In the genomic region with DNA sequence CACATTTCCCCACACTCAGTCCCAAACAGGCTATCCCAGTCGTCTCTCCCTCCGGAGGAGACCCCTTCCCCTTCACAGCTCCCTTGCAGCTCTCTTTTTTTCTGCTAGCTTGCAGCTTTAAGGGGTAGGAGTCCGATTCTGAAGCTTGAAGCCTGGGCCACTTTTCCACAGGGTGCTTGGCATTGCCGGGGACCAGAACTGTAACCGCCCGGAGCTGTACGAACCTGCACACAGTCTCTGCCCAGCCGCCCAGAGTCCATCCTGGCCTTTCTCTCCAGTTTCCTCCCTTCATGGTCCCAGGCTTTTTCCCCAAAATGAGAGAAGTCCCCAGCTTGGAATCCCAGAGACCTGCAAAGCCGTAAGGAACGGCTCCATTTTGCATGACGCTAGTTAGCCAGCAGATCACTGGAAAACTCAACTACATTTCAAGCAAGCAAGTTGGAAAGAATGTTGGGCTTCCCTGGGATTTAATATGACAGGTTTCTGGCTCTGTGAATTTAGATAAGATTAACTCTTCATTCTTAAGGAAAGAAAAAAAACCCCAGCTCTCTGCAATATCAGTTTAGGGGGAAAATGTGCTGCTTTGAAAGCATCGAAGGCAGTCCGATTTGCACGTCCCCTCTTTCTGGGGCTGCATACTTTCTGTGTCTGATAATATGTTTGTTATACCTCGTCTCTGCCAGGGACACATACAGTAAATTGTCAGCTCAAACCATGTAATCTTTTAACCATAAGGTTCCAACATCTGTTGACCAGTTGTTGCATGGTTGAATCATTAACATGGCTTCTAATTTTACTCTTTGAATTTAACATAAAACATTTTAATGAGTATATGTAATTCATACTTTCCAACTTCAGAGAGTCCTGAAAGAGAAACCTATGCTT, we compare ENCODE assay signal across 13 cellular contexts.
A peak's percentile ranks its signal among the peaks of the same experiment; 100 is the strongest.
DNase-seq lines count a peak whose midpoint lies in the region; ATAC-seq and TF ChIP-seq lines count a peak whose summit lies in the region.
"Had no signal": no experiment of that assay in that cellular context is flagged by ENCODE, and none has a peak within 500 bp of the region (broad histone marks: within the 10 kb centered on the region; RNA-seq: fewer than 3 reads in every experiment).

No MANE protein-coding gene starts in this region.

- H3K9ac ChIP-seq in OCI-LY3 (ENCODE audit: low read length) (no peak overlapping the region), mesenchymal stem cell (ENCODE audit: low read length) (peak overlapping the region; percentile 97)
- H3K9ac ChIP-seq: parathyroid adenoma had no signal

- H3K79me2 ChIP-seq in OCI-LY3 (ENCODE audit: low read length) = no peaks in the 10 kb centered on the region
- H3K79me2 ChIP-seq: parathyroid adenoma had no signal

- H3K4me2 ChIP-seq in OCI-LY3 (ENCODE audit: low read length) (peak overlapping the region; percentile 44), mesenchymal stem cell (ENCODE audit: low read length, poor library complexity, severe bottlenecking) (no peak overlapping the region)

- H3K4me3 ChIP-seq in OCI-LY3 (ENCODE audit: low read length) (no peak overlapping the region), esophagus (ENCODE audit: low read depth in 1 of 2, low read length in 2 of 2) (no peak overlapping the region), mesenchymal stem cell (ENCODE audit: insufficient read depth in 1 of 2, low read depth in 1 of 2, low read length in 2 of 2) (peak overlapping the region in 1 of 2 experiments; percentile 70), tibial artery (peak overlapping the region; percentile 41), H7 (ENCODE audit: insufficient read depth, low read depth, low read length) (no peak overlapping the region)

- no peak for ATAC-seq in HG02759 (IDR thresholded peaks at IDR 0.05; ENCODE audit: unreplicated experiment)

- H2BK120ac ChIP-seq in mesenchymal stem cell (ENCODE audit: low read depth, low read length) = peak overlapping the region; percentile 4

- whole genome bisulfite sequencing in esophagus, 2 donors = 46 to 52% methylated on average over 15 of the region's 15 CpGs
- 92% methylated on average over 14 of the region's 15 CpGs for WGBS in mesenchymal stem cell

- no peak overlapping the region for H2AK5ac ChIP-seq in mesenchymal stem cell (ENCODE audit: low read length, severe bottlenecking)

- no peak for TF ChIP-seq CTCF in OCI-LY3 (IDR thresholded peaks at IDR 0.05; ENCODE audit: low read depth, low read length)
- TF ChIP-seq CTCF in tibial artery (IDR thresholded peaks at IDR 0.05) = no peak

- H3K27ac ChIP-seq in OCI-LY3 (ENCODE audit: low read length) (no peak overlapping the region), esophagus (ENCODE audit: low read depth in 2 of 2, low read length in 1 of 2) (peak overlapping the region; percentile 47 to 70), mesenchymal stem cell (ENCODE audit: low read length, poor library complexity, severe bottlenecking) (peak overlapping the region; percentile 53), tibial artery (peak overlapping the region; percentile 78 to 84)
- H3K27ac ChIP-seq: epithelial cell of prostate, parathyroid adenoma had no signal

- H3K79me1 ChIP-seq in mesenchymal stem cell (replicated peaks; ENCODE audit: low read length, poor library complexity, severe bottlenecking) = no peaks in the 10 kb centered on the region

- DNase-seq in mesenchymal stem cell (peak; percentile 26), tibial artery (peak in 1 of 2 donors; percentile 50), activated gamma-delta T cell (lab: John Stamatoyannopoulos, UW) (no peak), H7 (no peak)
- no peak for DNase-seq in stimulated activated naive CD4-positive, alpha-beta T cell (lab: John Stamatoyannopoulos, UW)
- DNase-seq: activated CD8-positive, alpha-beta memory T cell treated with anti-CD3 and anti-CD28 coated beads, Interleukin-2, amount 50 U/mL, for 4 hours; DMS53; NCI-H2107 had no signal

- H3K4me1 ChIP-seq in OCI-LY3 (ENCODE audit: low read length) (peaks cover 11% of the 10 kb centered on the region), esophagus (ENCODE audit: control insufficient read depth in 2 of 2, insufficient read depth in 2 of 2, low read length in 1 of 2) (peaks cover 4 to 14% of the 10 kb centered on the region in 2 donors), mesenchymal stem cell (ENCODE audit: control insufficient read depth, insufficient read depth, low read depth, low read length) (peaks cover 23% of the 10 kb centered on the region), tibial artery (peaks cover 0 to 48% (median 17%) of the 10 kb centered on the region in 4 donors)

- H3K9me3 ChIP-seq in OCI-LY3 (ENCODE audit: insufficient read depth, low read length) = no peaks in the 10 kb centered on the region
- H3K9me3 ChIP-seq in esophagus (ENCODE audit: control insufficient read depth in 2 of 2, insufficient read depth in 1 of 2, low read depth in 1 of 2, low read length in 1 of 2) = no peaks in the 10 kb centered on the region
- no peaks in the 10 kb centered on the region for H3K9me3 ChIP-seq in mesenchymal stem cell (ENCODE audit: control insufficient read depth, low read length)
- H3K9me3 ChIP-seq in tibial artery = no peaks in the 10 kb centered on the region

- no peak overlapping the region for H2BK12ac ChIP-seq in mesenchymal stem cell (ENCODE audit: low read length in 2 of 2)

- no peak overlapping the region for H3K23ac ChIP-seq in mesenchymal stem cell (ENCODE audit: low read length in 2 of 2)

- H2AFZ ChIP-seq in OCI-LY3 (ENCODE audit: low read depth, low read length) (no peak overlapping the region), mesenchymal stem cell (ENCODE audit: low read depth, low read length) (no peak overlapping the region)
- H2AFZ ChIP-seq: parathyroid adenoma had no signal

- H4K91ac ChIP-seq in mesenchymal stem cell (ENCODE audit: low read length) = no peak overlapping the region

- H2BK5ac ChIP-seq in mesenchymal stem cell (ENCODE audit: low read depth, low read length, poor library complexity, severe bottlenecking) = no peak overlapping the region

- intact Hi-C loops in tibial artery (cut with DNase I; ENCODE audit: low total_unique reads) = no loop called here

- H4K8ac ChIP-seq in mesenchymal stem cell (ENCODE audit: low read length) = no peak overlapping the region

- H3K4ac ChIP-seq in mesenchymal stem cell (ENCODE audit: low read depth in 1 of 2, low read length in 2 of 2) = no peak overlapping the region

- H2BK15ac ChIP-seq in mesenchymal stem cell (ENCODE audit: low read depth, poor library complexity, severe bottlenecking) = no peak overlapping the region

- no peak overlapping the region for H3K18ac ChIP-seq in mesenchymal stem cell (ENCODE audit: low read depth in 1 of 2, low read length in 2 of 2)

- H4K20me1 ChIP-seq in OCI-LY3 (ENCODE audit: insufficient read depth, low read length) = no peaks in the 10 kb centered on the region

- no peaks in the 10 kb centered on the region for H3K36me3 ChIP-seq in OCI-LY3 (replicated peaks; ENCODE audit: low read depth, low read length)
- H3K36me3 ChIP-seq in esophagus (ENCODE audit: control insufficient read depth in 2 of 2, insufficient read depth in 2 of 2, low read length in 1 of 2) = no peaks in the 10 kb centered on the region
- no peaks in the 10 kb centered on the region for H3K36me3 ChIP-seq in mesenchymal stem cell (ENCODE audit: control insufficient read depth in 1 of 2, insufficient read depth in 2 of 2, low read depth in 1 of 2, low read length in 2 of 2)
- no peaks in the 10 kb centered on the region for H3K36me3 ChIP-seq in tibial artery
- H3K36me3 ChIP-seq in H7 (replicated peaks; ENCODE audit: control insufficient read depth, insufficient read depth, low read length) = no peaks in the 10 kb centered on the region

- H3K14ac ChIP-seq in mesenchymal stem cell (ENCODE audit: low read length in 2 of 2) = no peak overlapping the region

- H3K27me3 ChIP-seq in OCI-LY3 (ENCODE audit: low read depth, low read length) = no peaks in the 10 kb centered on the region
- H3K27me3 ChIP-seq in esophagus (ENCODE audit: control insufficient read depth in 1 of 2, insufficient read depth in 2 of 2, low read length in 2 of 2) = no peaks in the 10 kb centered on the region
- H3K27me3 ChIP-seq in mesenchymal stem cell (ENCODE audit: control insufficient read depth in 1 of 2, insufficient read depth in 1 of 2, low read length in 2 of 2) = no peaks in the 10 kb centered on the region
- no peaks in the 10 kb centered on the region for H3K27me3 ChIP-seq in tibial artery
- peaks cover 13% of the 10 kb centered on the region for H3K27me3 ChIP-seq in H7 (ENCODE audit: control insufficient read depth, insufficient read depth, low read length)

Comparison
In these comparisons a context has a peak if more than half of its experiments do, and no peak if none do; other contexts are left out.
1. H3K4me3 ChIP-seq: peak in tibial artery (2 of 2); none in OCI-LY3 (single experiment), esophagus (0 of 2) and H7 (single experiment).